1 cellular context compared by ENCODE assay signal in the genomic region with DNA sequence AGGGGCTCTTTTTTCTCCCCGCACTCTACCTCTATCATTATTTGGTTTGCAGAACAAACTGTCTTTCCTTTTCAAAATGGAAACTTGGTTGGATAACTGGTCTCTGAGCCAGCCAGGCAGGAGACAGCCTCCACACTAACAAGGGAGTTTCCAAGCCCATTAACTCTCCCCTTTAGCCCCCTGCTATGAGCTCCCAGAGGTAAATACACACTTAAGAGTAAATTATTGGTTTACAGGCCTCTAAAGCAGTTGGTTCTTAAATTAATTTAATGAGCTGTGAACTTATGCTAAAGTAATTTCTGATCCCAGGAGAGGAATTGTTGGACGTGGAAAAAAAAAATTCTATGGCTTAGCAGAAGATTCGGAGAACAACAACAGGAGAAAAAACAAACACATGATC.
TF ChIP-seq lines count a peak whose summit lies in the region.

No MANE protein-coding gene starts in this region.

TF ChIP-seq in GM23338, 12 proteins besides CTCF, POLR2A, EP300 and RAD21 (continued from another document):
- TF ChIP-seq, protein P1, sequence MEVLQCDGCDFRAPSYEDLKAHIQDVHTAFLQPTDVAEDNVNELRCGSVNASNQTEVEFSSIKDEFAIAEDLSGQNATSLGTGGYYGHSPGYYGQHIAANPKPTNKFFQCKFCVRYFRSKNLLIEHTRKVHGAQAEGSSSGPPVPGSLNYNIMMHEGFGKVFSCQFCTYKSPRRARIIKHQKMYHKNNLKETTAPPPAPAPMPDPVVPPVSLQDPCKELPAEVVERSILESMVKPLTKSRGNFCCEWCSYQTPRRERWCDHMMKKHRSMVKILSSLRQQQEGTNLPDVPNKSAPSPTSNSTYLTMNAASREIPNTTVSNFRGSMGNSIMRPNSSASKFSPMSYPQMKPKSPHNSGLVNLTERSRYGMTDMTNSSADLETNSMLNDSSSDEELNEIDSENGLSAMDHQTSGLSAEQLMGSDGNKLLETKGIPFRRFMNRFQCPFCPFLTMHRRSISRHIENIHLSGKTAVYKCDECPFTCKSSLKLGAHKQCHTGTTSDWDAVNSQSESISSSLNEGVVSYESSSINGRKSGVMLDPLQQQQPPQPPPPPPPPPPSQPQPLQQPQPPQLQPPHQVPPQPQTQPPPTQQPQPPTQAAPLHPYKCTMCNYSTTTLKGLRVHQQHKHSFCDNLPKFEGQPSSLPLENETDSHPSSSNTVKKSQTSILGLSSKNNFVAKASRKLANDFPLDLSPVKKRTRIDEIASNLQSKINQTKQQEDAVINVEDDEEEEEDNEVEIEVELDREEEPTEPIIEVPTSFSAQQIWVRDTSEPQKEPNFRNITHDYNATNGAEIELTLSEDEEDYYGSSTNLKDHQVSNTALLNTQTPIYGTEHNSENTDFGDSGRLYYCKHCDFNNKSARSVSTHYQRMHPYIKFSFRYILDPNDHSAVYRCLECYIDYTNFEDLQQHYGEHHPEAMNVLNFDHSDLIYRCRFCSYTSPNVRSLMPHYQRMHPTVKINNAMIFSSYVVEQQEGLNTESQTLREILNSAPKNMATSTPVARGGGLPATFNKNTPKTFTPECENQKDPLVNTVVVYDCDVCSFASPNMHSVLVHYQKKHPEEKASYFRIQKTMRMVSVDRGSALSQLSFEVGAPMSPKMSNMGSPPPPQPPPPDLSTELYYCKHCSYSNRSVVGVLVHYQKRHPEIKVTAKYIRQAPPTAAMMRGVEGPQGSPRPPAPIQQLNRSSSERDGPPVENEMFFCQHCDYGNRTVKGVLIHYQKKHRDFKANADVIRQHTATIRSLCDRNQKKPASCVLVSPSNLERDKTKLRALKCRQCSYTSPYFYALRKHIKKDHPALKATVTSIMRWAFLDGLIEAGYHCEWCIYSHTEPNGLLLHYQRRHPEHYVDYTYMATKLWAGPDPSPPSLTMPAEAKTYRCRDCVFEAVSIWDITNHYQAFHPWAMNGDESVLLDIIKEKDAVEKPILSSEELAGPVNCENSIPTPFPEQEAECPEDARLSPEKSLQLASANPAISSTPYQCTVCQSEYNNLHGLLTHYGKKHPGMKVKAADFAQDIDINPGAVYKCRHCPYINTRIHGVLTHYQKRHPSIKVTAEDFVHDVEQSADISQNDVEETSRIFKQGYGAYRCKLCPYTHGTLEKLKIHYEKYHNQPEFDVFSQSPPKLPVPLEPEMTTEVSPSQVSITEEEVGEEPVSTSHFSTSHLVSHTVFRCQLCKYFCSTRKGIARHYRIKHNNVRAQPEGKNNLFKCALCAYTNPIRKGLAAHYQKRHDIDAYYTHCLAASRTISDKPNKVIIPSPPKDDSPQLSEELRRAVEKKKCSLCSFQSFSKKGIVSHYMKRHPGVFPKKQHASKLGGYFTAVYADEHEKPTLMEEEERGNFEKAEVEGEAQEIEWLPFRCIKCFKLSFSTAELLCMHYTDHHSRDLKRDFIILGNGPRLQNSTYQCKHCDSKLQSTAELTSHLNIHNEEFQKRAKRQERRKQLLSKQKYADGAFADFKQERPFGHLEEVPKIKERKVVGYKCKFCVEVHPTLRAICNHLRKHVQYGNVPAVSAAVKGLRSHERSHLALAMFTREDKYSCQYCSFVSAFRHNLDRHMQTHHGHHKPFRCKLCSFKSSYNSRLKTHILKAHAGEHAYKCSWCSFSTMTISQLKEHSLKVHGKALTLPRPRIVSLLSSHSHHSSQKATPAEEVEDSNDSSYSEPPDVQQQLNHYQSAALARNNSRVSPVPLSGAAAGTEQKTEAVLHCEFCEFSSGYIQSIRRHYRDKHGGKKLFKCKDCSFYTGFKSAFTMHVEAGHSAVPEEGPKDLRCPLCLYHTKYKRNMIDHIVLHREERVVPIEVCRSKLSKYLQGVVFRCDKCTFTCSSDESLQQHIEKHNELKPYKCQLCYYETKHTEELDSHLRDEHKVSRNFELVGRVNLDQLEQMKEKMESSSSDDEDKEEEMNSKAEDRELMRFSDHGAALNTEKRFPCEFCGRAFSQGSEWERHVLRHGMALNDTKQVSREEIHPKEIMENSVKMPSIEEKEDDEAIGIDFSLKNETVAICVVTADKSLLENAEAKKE (CRISPR knock-in tag; IDR thresholded peaks at IDR 0.05): no peak
- TF ChIP-seq ETS1 (IDR thresholded peaks at IDR 0.05) (no peak), STAT1 (IDR thresholded peaks at IDR 0.05; ENCODE audit: unreplicated experiment) (no peak)
